Comparison of ENCODE assay signal across 20 cellular contexts in the genomic region with DNA sequence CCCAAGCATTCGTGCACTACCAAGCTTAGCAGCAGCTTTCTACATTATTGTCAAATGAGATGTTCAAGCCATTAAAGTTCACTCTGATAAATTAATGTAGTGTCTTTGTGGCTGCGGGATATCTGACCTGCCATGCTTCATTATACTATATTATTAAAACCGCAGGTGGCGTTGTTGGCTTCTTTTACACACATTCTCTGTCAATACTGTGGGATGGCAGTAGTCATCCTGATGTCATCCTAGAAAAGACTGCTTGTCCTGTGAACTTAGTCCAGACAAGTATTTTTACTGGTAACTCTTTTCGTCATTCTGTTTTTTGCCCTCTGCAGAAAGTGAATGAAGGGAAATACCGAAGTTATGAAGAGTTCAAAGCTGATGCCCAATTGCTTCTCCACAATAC.
DNase-seq lines count a peak whose midpoint lies in the region; ATAC-seq and TF ChIP-seq lines count a peak whose summit lies in the region.
"Had no signal": no experiment of that assay in that cellular context is flagged by ENCODE, and none has a peak within 500 bp of the region (broad histone marks: within the 10 kb centered on the region; RNA-seq: fewer than 3 reads in every experiment).

No MANE protein-coding gene starts in this region.

- TF ChIP-seq CTCF in HCT116 (IDR thresholded peaks at IDR 0.05 in 2 of 3, conservative IDR thresholded peaks at IDR 0.05 in 1 of 3; ENCODE audit: borderline replicate concordance in 1 of 3, insufficient read depth in 1 of 3, low read depth in 2 of 3, low read length in 2 of 3) (no peak), PC-3 (conservative IDR thresholded peaks at IDR 0.05; ENCODE audit: low read depth, low read length) (peak; percentile 58), fibroblast of pulmonary artery (IDR thresholded peaks at IDR 0.05; ENCODE audit: low read length, missing control alignments) (no peak), osteocyte (IDR thresholded peaks at IDR 0.05) (no peak), adrenal gland (IDR thresholded peaks at IDR 0.05) (no peak)

- H3K9me2 ChIP-seq in HCT116 (ENCODE audit: insufficient read depth) (no peaks in the 10 kb centered on the region), PC-3 (replicated peaks; ENCODE audit: low read length) (no peaks in the 10 kb centered on the region)

- ATAC-seq in HCT116 (no peak), PC-3 (peak; percentile 96)
- ATAC-seq: left lobe of liver; naive thymus-derived CD4-positive, alpha-beta T cell; right cardiac atrium; SK-N-SH treated with all-trans-retinoic acid at 6 μM for 48 hours; stimulated activated effector memory CD8-positive, alpha-beta T cell treated with anti-CD3 and anti-CD28 coated beads, Interleukin-12 subunit alpha, Interleukin-12 subunit beta, amount 100 ng/mL, for 72 hours had no signal

- H3K4me3 ChIP-seq in HCT116 (replicated peaks in 1 of 2; ENCODE audit: low read depth in 1 of 2, low read length in 2 of 2) (no peak overlapping the region), PC-3 (ENCODE audit: low read length) (no peak overlapping the region), fibroblast of pulmonary artery (replicated peaks; ENCODE audit: low read depth, low read length) (no peak overlapping the region), adrenal gland (no peak overlapping the region)
- H3K4me3 ChIP-seq: vagina had no signal

- H3K27me3 ChIP-seq in HCT116 (ENCODE audit: insufficient read depth, low read length) (no peaks in the 10 kb centered on the region), PC-3 (ENCODE audit: low read length) (no peaks in the 10 kb centered on the region), adrenal gland (no peaks in the 10 kb centered on the region)
- H3K27me3 ChIP-seq: vagina had no signal

- TF ChIP-seq RAD21 in HCT116 (IDR thresholded peaks at IDR 0.05; ENCODE audit: low read depth), result peak; percentile 46; the same call in 1 of the 2 replicates

- H3K4me1 Mint-ChIP-seq in osteocyte (ENCODE audit: unreplicated experiment), result peaks cover 9% of the 10 kb centered on the region
- H3K4me1 Mint-ChIP-seq: stimulated activated effector memory CD8-positive, alpha-beta T cell treated with anti-CD3 and anti-CD28 coated beads, Interleukin-12 subunit alpha, Interleukin-12 subunit beta, amount 100 ng/mL, for 72 hours had no signal

- no peaks in the 10 kb centered on the region for H3F3A ChIP-seq in PC-3 (ENCODE audit: low read length, unreplicated experiment)

- H3K36me3 Mint-ChIP-seq in osteocyte (ENCODE audit: unreplicated experiment), result peaks cover 31% of the 10 kb centered on the region

- no peak overlapping the region for H3K27ac Mint-ChIP-seq in osteocyte (ENCODE audit: unreplicated experiment)
- H3K27ac Mint-ChIP-seq: activated naive CD4-positive, alpha-beta T cell treated with anti-CD3 and anti-CD28 coated beads for 36 hours; naive thymus-derived CD4-positive, alpha-beta T cell; stimulated activated effector memory CD8-positive, alpha-beta T cell treated with anti-CD3 and anti-CD28 coated beads, Interleukin-12 subunit alpha, Interleukin-12 subunit beta, amount 100 ng/mL, for 72 hours had no signal

- H3K4me3 Mint-ChIP-seq in osteocyte (ENCODE audit: unreplicated experiment), result no peak overlapping the region
- H3K4me3 Mint-ChIP-seq: activated naive CD4-positive, alpha-beta T cell treated with anti-CD3 and anti-CD28 coated beads for 36 hours; naive thymus-derived CD4-positive, alpha-beta T cell; stimulated activated effector memory CD8-positive, alpha-beta T cell treated with anti-CD3 and anti-CD28 coated beads, Interleukin-12 subunit alpha, Interleukin-12 subunit beta, amount 100 ng/mL, for 72 hours had no signal

- 93 to 96% (median 94%) methylated on average over 6 of the region's 6 CpGs for WGBS in adrenal gland, 4 donors

- TF ChIP-seq POLR2A in HCT116 (IDR thresholded peaks at IDR 0.05; ENCODE audit: borderline replicate concordance, extremely low read depth, insufficient read depth, insufficient read length), result no peak
- TF ChIP-seq POLR2A in adrenal gland (IDR thresholded peaks at IDR 0.05), result no peak

- CTCF ChIA-PET in HCT116 (lab: Charles Lee), result interaction anchor here (2.1 kb wide), 1 partner anchor 8 kb away, joined by 7 read pairs; no protein-coding TSS in a partner anchor
- CTCF ChIA-PET in PC-3 (lab: Charles Lee), result no interaction called here

- H4K20me1 ChIP-seq in HCT116 (ENCODE audit: insufficient read depth) (no peaks in the 10 kb centered on the region), PC-3 (ENCODE audit: low read length) (no peaks in the 10 kb centered on the region)

- no peaks in the 10 kb centered on the region for H3K9me3 ChIP-seq in HCT116 (ENCODE audit: control insufficient read depth in 1 of 2, insufficient read depth in 1 of 2, low read depth in 1 of 2, low read length in 2 of 2)
- no peaks in the 10 kb centered on the region for H3K9me3 ChIP-seq in PC-3 (ENCODE audit: low read length)
- H3K9me3 ChIP-seq in adrenal gland (replicated peaks in 1 of 3), result no peaks in the 10 kb centered on the region
- H3K9me3 ChIP-seq: vagina had no signal

- H3K36me3 ChIP-seq in HCT116 (ENCODE audit: control insufficient read depth in 1 of 2, insufficient read depth in 2 of 2, low read length in 2 of 2) (no peaks in the 10 kb centered on the region; a peak in 1 of 4 replicates), PC-3 (ENCODE audit: low read depth, low read length) (no peaks in the 10 kb centered on the region), adrenal gland (replicated peaks in 1 of 2) (peaks cover 0 to 30% of the 10 kb centered on the region in 2 donors)
- H3K36me3 ChIP-seq: WERI-Rb-1 had no signal

- BruUV-seq in HCT116 (replicated peaks; lab: Mats Ljungman, UMichigan) (no TSS peak), PC-3 (replicated peaks; lab: Mats Ljungman, UMichigan) (no TSS peak)

- peak; percentile 7 for DNase-seq in ACHN
- no peak for DNase-seq in HCT116 (ENCODE audit: low read depth, low spot score)
- DNase-seq in PC-3, result peak; percentile 76
- peak; percentile 9 for DNase-seq in fibroblast of pulmonary artery (ENCODE audit: low read depth)
- DNase-seq in osteocyte (ENCODE audit: extremely low spot score, unreplicated experiment), result no peak
- no peak for DNase-seq in NOMO-1 (lab: John Stamatoyannopoulos, UW; ENCODE audit: unreplicated experiment in 2 of 2)
- DNase-seq in iPS-NIHi7 (ENCODE audit: extremely low spot score), result no peak
- no peak for DNase-seq in adrenal gland
- DNase-seq: activated naive CD4-positive, alpha-beta T cell treated with anti-CD3 and anti-CD28 coated beads for 36 hours; caudate nucleus; naive thymus-derived CD4-positive, alpha-beta T cell; right cardiac atrium; stimulated activated CD4-positive, alpha-beta T cell treated with anti-CD3 and anti-CD28 coated beads, Interleukin-4, amount 100 ng/mL, for 24 hours; WERI-Rb-1 had no signal

- in situ Hi-C loops in ACHN (cut with HindIII; ENCODE audit: low pct_ligation_motif_present, low pct_unique_long_range_greater_than_20kb, low sequenced_read_pairs), result no loop called here

- RAD21 ChIA-PET in HCT116 (lab: Charles Lee; ENCODE audit: low non-redundant PET in 1 of 2, low total read pairs in 2 of 2, uncharacterized antibody in 2 of 2, unreplicated experiment in 2 of 2), result no interaction called here

- H3K9ac ChIP-seq in HCT116 (ENCODE audit: low read length), result no peak overlapping the region
- no peak overlapping the region for H3K9ac ChIP-seq in PC-3 (ENCODE audit: low read length)

- POLR2A ChIA-PET in HCT116 (lab: Charles Lee) (no interaction called here), PC-3 (lab: Charles Lee; ENCODE audit: unreplicated experiment) (no interaction called here)

- intact Hi-C loops in HCT116 (cut with micrococcal nuclease), result no loop called here
- intact Hi-C loops in PC-3 (cut with micrococcal nuclease), result loop anchor here (2.0 to 10.0 kb wide), 4 partner anchors 62 to 556 kb away; no protein-coding TSS in a partner anchor
- intact Hi-C loops in adrenal gland (cut with DNase I), result no loop called here

- H3K4me2 ChIP-seq in HCT116 (ENCODE audit: low read length), result no peak overlapping the region
- H3K4me2 ChIP-seq in PC-3 (ENCODE audit: low read length), result no peak overlapping the region

- H3K79me2 ChIP-seq in HCT116 (ENCODE audit: insufficient read depth, low read length), result no peaks in the 10 kb centered on the region
- H3K79me2 ChIP-seq in PC-3 (ENCODE audit: low read length), result no peaks in the 10 kb centered on the region

- H3K27ac ChIP-seq in HCT116 (ENCODE audit: low read depth, low read length), result no peak overlapping the region
- peak overlapping the region; percentile 43 for H3K27ac ChIP-seq in PC-3 (ENCODE audit: low read length)
- H3K27ac ChIP-seq in adrenal gland, result no peak overlapping the region
- H3K27ac ChIP-seq: C4-2B, HL-60, vagina, WERI-Rb-1 had no signal

- H3K4me1 ChIP-seq in HCT116 (ENCODE audit: control insufficient read depth in 1 of 2, insufficient read depth in 2 of 2, low read length in 2 of 2) (no peaks in the 10 kb centered on the region), PC-3 (ENCODE audit: insufficient read depth, low read length) (peaks cover 8% of the 10 kb centered on the region), adrenal gland (replicated peaks in 1 of 2) (no peaks in the 10 kb centered on the region)
- H3K4me1 ChIP-seq: vagina had no signal

- H3K27me3 Mint-ChIP-seq in osteocyte (ENCODE audit: unreplicated experiment), result no peaks in the 10 kb centered on the region
- H3K27me3 Mint-ChIP-seq: naive thymus-derived CD4-positive, alpha-beta T cell had no signal

- no peaks in the 10 kb centered on the region for H3K9me3 Mint-ChIP-seq in osteocyte (ENCODE audit: unreplicated experiment)
- H3K9me3 Mint-ChIP-seq: activated naive CD4-positive, alpha-beta T cell treated with anti-CD3 and anti-CD28 coated beads for 36 hours; naive thymus-derived CD4-positive, alpha-beta T cell; stimulated activated effector memory CD8-positive, alpha-beta T cell treated with anti-CD3 and anti-CD28 coated beads, Interleukin-12 subunit alpha, Interleukin-12 subunit beta, amount 100 ng/mL, for 72 hours had no signal

- H2AFZ ChIP-seq in HCT116 (ENCODE audit: low read depth, low read length, poor library complexity, severe bottlenecking) (no peak overlapping the region), PC-3 (ENCODE audit: low read length) (no peak overlapping the region)

TF ChIP-seq in HCT116, 20 proteins besides CTCF, POLR2A, EP300 and RAD21 (continues in another document):
- TF ChIP-seq SIN3A (IDR thresholded peaks at IDR 0.05; ENCODE audit: low read depth) (no peak), FOSL1 (IDR thresholded peaks at IDR 0.05; ENCODE audit: low read depth) (no peak), EGR1 (IDR thresholded peaks at IDR 0.05; ENCODE audit: low read depth) (no peak), SRF (IDR thresholded peaks at IDR 0.05; ENCODE audit: low read depth) (no peak), YY1 (IDR thresholded peaks at IDR 0.05; ENCODE audit: extremely low read depth, insufficient replicate concordance, low read depth, low read length) (no peak), SP1 (IDR thresholded peaks at IDR 0.05; ENCODE audit: low read depth) (no peak)
- TF ChIP-seq, protein P1, sequence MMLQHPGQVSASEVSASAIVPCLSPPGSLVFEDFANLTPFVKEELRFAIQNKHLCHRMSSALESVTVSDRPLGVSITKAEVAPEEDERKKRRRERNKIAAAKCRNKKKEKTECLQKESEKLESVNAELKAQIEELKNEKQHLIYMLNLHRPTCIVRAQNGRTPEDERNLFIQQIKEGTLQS (IDR thresholded peaks at IDR 0.05), result no peak

Comparison
In these comparisons a context has a peak if more than half of its experiments do, and no peak if none do; other contexts are left out.
1. DNase-seq: peak in ACHN (single experiment), PC-3 (single experiment) and fibroblast of pulmonary artery (single experiment); none in HCT116 (single experiment), osteocyte (single experiment), NOMO-1 (0 of 2), iPS-NIHi7 (single experiment) and adrenal gland (0 of 7).